Comparison of ENCODE assay signal across 25 cellular contexts in genomic region chr14:50924848-50925247, GRCh38.
DNase-seq lines count a peak whose midpoint lies in the region.
"Had no signal": no experiment of that assay in that cellular context is flagged by ENCODE, and none has a peak within 500 bp of the region (broad histone marks: within the 10 kb centered on the region; RNA-seq: fewer than 3 reads in every experiment).

No MANE protein-coding gene starts in this region.

- DNase-seq in NCI-H2029 (lab: John Stamatoyannopoulos, UW) (peak; percentile 5), NCI-H2029 treated with DMSO at 0.1 percent for 48 hours (lab: John Stamatoyannopoulos, UW) (no peak), GF-D8 (lab: John Stamatoyannopoulos, UW) (peak; percentile 26), NCI-H69 (lab: John Stamatoyannopoulos, UW) (peak; percentile 54), fibroblast of gingiva (ENCODE audit: low read depth) (peak; percentile 14), NCI-H226 (no peak), cortex of kidney (lab: John Stamatoyannopoulos, UW) (no peak), cerebellar cortex (ENCODE audit: low spot score) (no peak)
- DNase-seq: 8988T; Calu3; CD8-positive, alpha-beta memory T cell; DMS153; GDM1; GM23248; H9; HFFc6; KBM-7; NCI-H1417 treated with DMSO at 0.1 percent for 48 hours; NCI-H187; NCI-H510A; NCI-H774; PC-9; RPMI8226; SHP77 treated with DMSO at 0.1 percent for 48 hours; T-helper 1 cell had no signal

Comparison
In these comparisons a context has a peak if more than half of its experiments do, and no peak if none do; other contexts are left out.
1. DNase-seq: peak in NCI-H2029 (single experiment), GF-D8 (single experiment), NCI-H69 (single experiment) and fibroblast of gingiva (single experiment); none in NCI-H2029 treated with DMSO at 0.1 percent for 48 hours (single experiment), NCI-H226 (single experiment), cortex of kidney (single experiment) and cerebellar cortex (single experiment).